11 cellular contexts compared by ENCODE assay signal in genomic region chr5:142358121-142358520, GRCh38. TPM values are rescaled to one million over a fixed set of nuclear protein-coding genes. Genes with fewer than 3 reads are reported as not detected.
A peak's percentile ranks its signal among the peaks of the same experiment; 100 is the strongest.
DNase-seq lines count a peak whose midpoint lies in the region; ATAC-seq and TF ChIP-seq lines count a peak whose summit lies in the region.
"Had no signal": no experiment of that assay in that cellular context is flagged by ENCODE, and none has a peak within 500 bp of the region (broad histone marks: within the 10 kb centered on the region; RNA-seq: fewer than 3 reads in every experiment).

No MANE protein-coding gene starts in this region.

- H3K27me3 ChIP-seq in esophagus squamous epithelium (peaks cover 0 to 13% (median 0%) of the 10 kb centered on the region in 4 donors), gastrocnemius medialis (peaks cover 4 to 25% (median 23%) of the 10 kb centered on the region in 3 donors)
- H3K27me3 ChIP-seq: body of pancreas had no signal

- H3K9me3 Mint-ChIP-seq in activated CD4-positive, alpha-beta T cell treated with anti-CD3 and anti-CD28 coated beads for 36 hours (ENCODE audit: low read depth): no peaks in the 10 kb centered on the region

- peak overlapping the region; percentile 88 for H3K27ac Mint-ChIP-seq in activated CD4-positive, alpha-beta T cell treated with anti-CD3 and anti-CD28 coated beads for 36 hours

- no peaks in the 10 kb centered on the region for H3K36me3 Mint-ChIP-seq in activated CD4-positive, alpha-beta T cell treated with anti-CD3 and anti-CD28 coated beads for 36 hours (ENCODE audit: low read depth)

- CTCF ChIA-PET in activated CD4-positive, alpha-beta T cell treated with anti-CD3 and anti-CD28 coated beads for 36 hours (lab: Charles Lee): interaction anchor here (1.3 kb wide), 1 partner anchor 194 kb away, joined by 4 read pairs; no protein-coding TSS in a partner anchor

- H3K27ac ChIP-seq in esophagus squamous epithelium (peak overlapping the region; percentile 89 to 91 (median 90)), gastrocnemius medialis (peak overlapping the region in 3 of 4 donors; percentile 75 to 86 (median 81))

- intact Hi-C loops in activated CD4-positive, alpha-beta T cell treated with anti-CD3 and anti-CD28 coated beads for 36 hours (cut with DNase I, micrococcal nuclease): loop anchor here (5.0 kb wide), 5 partner anchors 114 to 469 kb away; partner anchors contain the start of genes ARHGAP26 (in 1 of the 2), GNPDA1 (in 1 of the 2) and NDFIP1 (in 1 of the 2)
- intact Hi-C loops in esophagus squamous epithelium (cut with DNase I) (no loop called here), gastrocnemius medialis (cut with DNase I; ENCODE audit: low total_unique reads) (loop anchor here (5.0 kb wide), 1 partner anchor 184 kb away; no protein-coding TSS in a partner anchor)

- H3K4me1 ChIP-seq in esophagus squamous epithelium (peaks cover 9 to 35% (median 16%) of the 10 kb centered on the region in 3 donors), gastrocnemius medialis (peaks cover 16 to 21% of the 10 kb centered on the region in 2 donors)

- no peaks in the 10 kb centered on the region for H3K27me3 Mint-ChIP-seq in activated CD4-positive, alpha-beta T cell treated with anti-CD3 and anti-CD28 coated beads for 36 hours

- TF ChIP-seq CTCF in esophagus squamous epithelium (IDR thresholded peaks at IDR 0.05): no peak
- no peak for TF ChIP-seq CTCF in gastrocnemius medialis (IDR thresholded peaks at IDR 0.05 in 4 of 5, conservative IDR thresholded peaks at IDR 0.05 in 1 of 5)

- POLR2A ChIA-PET in activated CD4-positive, alpha-beta T cell treated with anti-CD3 and anti-CD28 coated beads for 36 hours (lab: Charles Lee): no interaction called here

- H3K4me3 ChIP-seq in esophagus squamous epithelium: peak overlapping the region in 1 of 4 donors; percentile 66
- H3K4me3 ChIP-seq in gastrocnemius medialis: peak overlapping the region in 2 of 4 donors; percentile 62 to 74
- H3K4me3 ChIP-seq: body of pancreas had no signal

- TF ChIP-seq POLR2A in esophagus squamous epithelium (IDR thresholded peaks at IDR 0.05) (no peak), gastrocnemius medialis (IDR thresholded peaks at IDR 0.05) (no peak)

- in situ Hi-C loops in gastrocnemius medialis (cut with MboI; ENCODE audit: low sequenced_read_pairs in 4 of 4) (no loop called here), ACHN (cut with HindIII; ENCODE audit: low pct_ligation_motif_present, low pct_unique_long_range_greater_than_20kb, low sequenced_read_pairs) (no loop called here)

- no peaks in the 10 kb centered on the region for H3K9me3 ChIP-seq in esophagus squamous epithelium
- no peaks in the 10 kb centered on the region for H3K9me3 ChIP-seq in gastrocnemius medialis
- H3K9me3 ChIP-seq: body of pancreas had no signal

- no peak for ATAC-seq in activated CD4-positive, alpha-beta T cell treated with anti-CD3 and anti-CD28 coated beads for 36 hours
- no peak for ATAC-seq in gastrocnemius medialis
- ATAC-seq: body of pancreas had no signal

- no peak for DNase-seq in activated CD4-positive, alpha-beta T cell treated with anti-CD3 and anti-CD28 coated beads for 36 hours
- DNase-seq in activated CD4-positive, alpha-beta T cell treated with anti-CD3 and anti-CD28 coated beads for 1 hour: no peak
- DNase-seq in SW480 (ENCODE audit: low spot score) (peak; percentile 30), esophagus squamous epithelium (lab: John Stamatoyannopoulos, UW) (no peak), gastrocnemius medialis (no peak), GOT3 (lab: John Stamatoyannopoulos, UW) (no peak), ACHN (no peak), A172 (ENCODE audit: low spot score) (no peak)
- DNase-seq: NCI-H526; stimulated activated CD4-positive, alpha-beta T cell treated with anti-CD3 and anti-CD28 coated beads, Interleukin-1b, Interleukin-23, amount 100 ng/mL, for 48 hours had no signal

- peak overlapping the region; percentile 70 for H3K4me3 Mint-ChIP-seq in activated CD4-positive, alpha-beta T cell treated with anti-CD3 and anti-CD28 coated beads for 36 hours

- 72 to 73% methylated on average over 4 to 5 of the region's 5 CpGs for WGBS in esophagus squamous epithelium, 2 donors

- no peaks in the 10 kb centered on the region for H3K36me3 ChIP-seq in esophagus squamous epithelium
- no peaks in the 10 kb centered on the region for H3K36me3 ChIP-seq in gastrocnemius medialis

- peaks cover 48% of the 10 kb centered on the region for H3K4me1 Mint-ChIP-seq in activated CD4-positive, alpha-beta T cell treated with anti-CD3 and anti-CD28 coated beads for 36 hours

RNA-seq across cellular contexts. Expression of gene SPRY4, which starts 33.3 kb away (rescaled TPM):
- under 1 TPM; 0.93 to 0.98 TPM for total RNA-seq in activated CD4-positive, alpha-beta T cell treated with anti-CD3 and anti-CD28 coated beads for 36 hours
- total RNA-seq in esophagus squamous epithelium (1 to 10 TPM; 1.9 to 7.1 (median 4.4) TPM), gastrocnemius medialis (1 to 10 TPM; 4.3 to 6.9 (median 5.9) TPM)
- 1.9 and 6.7 TPM in 2 replicates for total RNA-seq in A172 (2014; rRNA removed; shearing (Covaris generic))
